Comparison of ENCODE assay signal across 26 cellular contexts in the genomic region with DNA sequence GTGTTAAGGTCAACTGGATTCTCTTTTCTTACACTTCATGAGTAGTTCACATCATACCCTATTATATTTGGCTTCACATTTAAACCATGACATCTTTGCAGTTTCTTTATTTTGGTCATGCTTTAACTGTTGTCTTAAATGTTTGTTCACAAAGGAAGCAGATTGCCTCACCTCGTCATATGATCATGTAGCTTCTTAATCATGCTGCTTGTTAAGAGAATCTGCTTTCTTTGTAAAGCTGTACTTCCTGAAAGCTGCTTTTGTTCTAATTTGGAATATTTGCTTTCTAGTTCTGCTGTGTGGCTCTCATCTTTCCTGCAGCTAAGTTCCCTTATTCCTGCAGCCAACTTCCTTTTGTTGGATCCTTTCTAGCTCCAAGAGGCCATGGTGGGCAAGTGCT.
A peak's percentile ranks its signal among the peaks of the same experiment; 100 is the strongest.
DNase-seq lines count a peak whose midpoint lies in the region; ATAC-seq, FAIRE-seq and TF ChIP-seq lines count a peak whose summit lies in the region.
"Had no signal": no experiment of that assay in that cellular context is flagged by ENCODE, and none has a peak within 500 bp of the region (broad histone marks: within the 10 kb centered on the region; RNA-seq: fewer than 3 reads in every experiment).

No MANE protein-coding gene starts in this region.

- TF ChIP-seq CTCF in bronchial epithelial cell (IDR thresholded peaks at IDR 0.05; ENCODE audit: insufficient read depth, low read length, severe bottlenecking) (no peak), fibroblast of mammary gland (conservative IDR thresholded peaks at IDR 0.05; ENCODE audit: control insufficient read depth, insufficient read depth, low read depth, low read length) (no peak)

- H3K36me3 ChIP-seq in bronchial epithelial cell (ENCODE audit: control insufficient read depth, insufficient read depth, low read length): no peaks in the 10 kb centered on the region
- H3K36me3 ChIP-seq: SJSA1 had no signal

- ATAC-seq in GM18867 (IDR thresholded peaks at IDR 0.05; ENCODE audit: unreplicated experiment): no peak
- ATAC-seq: HCT116, HepG2 had no signal

- no peak for FAIRE-seq in bronchial epithelial cell (lab: Jason Lieb, UNC)
- FAIRE-seq: GM12891, GM19239, HepG2 had no signal

- H3K27me3 ChIP-seq in bronchial epithelial cell (ENCODE audit: control insufficient read depth, insufficient read depth, low read length): no peaks in the 10 kb centered on the region
- H3K27me3 ChIP-seq: SJSA1 had no signal

- peak; percentile 10 for DNase-seq in MV-4-11 (lab: John Stamatoyannopoulos, UW)
- peak; percentile 70 for DNase-seq in bronchial epithelial cell (ENCODE audit: low read depth)
- peak; percentile 15 for DNase-seq in fibroblast of mammary gland (ENCODE audit: low read depth)
- DNase-seq in activated T-cell treated with anti-CD3 and anti-CD28 coated beads for 4 hours: no peak
- DNase-seq in NCI-H2081 treated with DMSO at 0.1 percent for 48 hours (lab: John Stamatoyannopoulos, UW): no peak
- no peak for DNase-seq in NCI-H2171 treated with DMSO at 0.1 percent for 48 hours (lab: John Stamatoyannopoulos, UW)
- DNase-seq: Calu3; CD8-positive, alpha-beta memory T cell; DMS79 treated with DMSO at 0.1 percent for 48 hours; GF-D8; Karpas-422; NCI-H1092 treated with DMSO at 0.1 percent for 48 hours; NCI-H1436; NCI-H187; NCI-H446 treated with DMSO at 0.1 percent for 48 hours; NCI-H526; NCI-H82; NK-92 treated with Interleukin-12 subunit alpha and Interleukin-12 subunit beta, amount 100 ng/mL, for 24 hours; Right ventricle myocardium superior; RPMI8226 had no signal

- H3K4me3 ChIP-seq in bronchial epithelial cell (ENCODE audit: low read depth, low read length) (no peak overlapping the region), fibroblast of mammary gland (ENCODE audit: control insufficient read depth, low read depth, low read length) (no peak overlapping the region)
- H3K4me3 ChIP-seq: SJSA1 had no signal

Comparison
In these comparisons a context has a peak if more than half of its experiments do, and no peak if none do; other contexts are left out.
1. DNase-seq: peak in MV-4-11 (single experiment), bronchial epithelial cell (single experiment) and fibroblast of mammary gland (single experiment); none in activated T-cell treated with anti-CD3 and anti-CD28 coated beads for 4 hours (single experiment), NCI-H2081 treated with DMSO at 0.1 percent for 48 hours (single experiment) and NCI-H2171 treated with DMSO at 0.1 percent for 48 hours (single experiment).